In genomic region chr7:72879737-72880215, GRCh38 we compare ENCODE assay signal across 8 cellular contexts. TPM values are rescaled to one million over a fixed set of nuclear protein-coding genes. Genes with fewer than 3 reads are reported as not detected.
DNase-seq lines count a peak whose midpoint lies in the region; ATAC-seq and TF ChIP-seq lines count a peak whose summit lies in the region.
"Not testable (repeated sequence)": the region's sequence is repeated elsewhere in the genome, so short reads cannot be mapped to it uniquely, and the experiment has no call there.

No MANE protein-coding gene starts in this region.

- not testable (repeated sequence) for H2AFZ ChIP-seq in OCI-LY7 (ENCODE audit: low read length)

- H3K9me3 Mint-ChIP-seq in activated CD8-positive, alpha-beta memory T cell treated with anti-CD3 and anti-CD28 coated beads, Interleukin-2, amount 10 ng/mL, durations not matched to agents 7 days and 5 days (ENCODE audit: low read depth); dendritic cell treated with granulocyte-macrophage colony-stimulating factor and Interleukin-4, amounts not matched to agents 40 ng/mL and 50 ng/mL, for 4 days; immature natural killer cell: not testable (repeated sequence)

- H3K27ac Mint-ChIP-seq in activated CD8-positive, alpha-beta memory T cell treated with anti-CD3 and anti-CD28 coated beads, Interleukin-2, amount 10 ng/mL, durations not matched to agents 7 days and 5 days = peak overlapping the region; percentile 94
- H3K27ac Mint-ChIP-seq in dendritic cell treated with granulocyte-macrophage colony-stimulating factor and Interleukin-4, amounts not matched to agents 40 ng/mL and 50 ng/mL, for 4 days = peak overlapping the region; percentile 94
- H3K27ac Mint-ChIP-seq in immature natural killer cell = peak overlapping the region; percentile 91 to 99 (median 96)

- not testable (repeated sequence) for H3K27me3 ChIP-seq in transverse colon

- not testable (repeated sequence) for TF ChIP-seq CTCF in OCI-LY7 (conservative IDR thresholded peaks at IDR 0.05; ENCODE audit: low read length); transverse colon (IDR thresholded peaks at IDR 0.05)

- H3K4me3 ChIP-seq in OCI-LY7 (ENCODE audit: low read depth, low read length, poor library complexity, severe bottlenecking) = peak overlapping the region; percentile 93
- peak overlapping the region; percentile 73 to 93 (median 77) for H3K4me3 ChIP-seq in transverse colon

- H3K27ac ChIP-seq in OCI-LY7 (ENCODE audit: low read depth, low read length, poor library complexity, severe bottlenecking) = peak overlapping the region; percentile 38
- H3K27ac ChIP-seq in transverse colon = peak overlapping the region; percentile 95 to 97 (median 96)

- DNase-seq in G401 (ENCODE audit: low spot score) (peak; percentile 57), OCI-LY7 (ENCODE audit: low spot score) (peak; percentile 60), immature natural killer cell (peak; percentile 60 to 70 (median 68)), putamen (ENCODE audit: low spot score) (peak; percentile 30), transverse colon (peak; percentile 81)
- DNase-seq in activated CD8-positive, alpha-beta memory T cell treated with anti-CD3 and anti-CD28 coated beads, Interleukin-2, amount 10 ng/mL, durations not matched to agents 7 days and 5 days = peak; percentile 76

- H3K79me2 ChIP-seq in OCI-LY7 (ENCODE audit: insufficient read depth, low read depth, low read length) = peaks cover 18% of the 10 kb centered on the region; the same call in 1 of the 2 replicates

- intact Hi-C loops in OCI-LY7 (cut with micrococcal nuclease; ENCODE audit: unreplicated experiment); dendritic cell treated with granulocyte-macrophage colony-stimulating factor and Interleukin-4, amounts not matched to agents 40 ng/mL and 50 ng/mL, for 4 days (cut with micrococcal nuclease); transverse colon (cut with DNase I; ENCODE audit: low total_unique reads): not testable (repeated sequence)

- in situ Hi-C loops in G401 (cut with HindIII; ENCODE audit: low sequenced_read_pairs); transverse colon (cut with MboI; ENCODE audit: low pct_ligation_motif_present in 1 of 4, low pct_unique_long_range_greater_than_20kb in 1 of 4, low sequenced_read_pairs in 3 of 4): not testable (repeated sequence)

- H3K4me1 Mint-ChIP-seq in activated CD8-positive, alpha-beta memory T cell treated with anti-CD3 and anti-CD28 coated beads, Interleukin-2, amount 10 ng/mL, durations not matched to agents 7 days and 5 days = peaks cover 13% of the 10 kb centered on the region
- not testable (repeated sequence) for H3K4me1 Mint-ChIP-seq in dendritic cell treated with granulocyte-macrophage colony-stimulating factor and Interleukin-4, amounts not matched to agents 40 ng/mL and 50 ng/mL, for 4 days (ENCODE audit: low read depth)
- peaks cover 21 to 22% of the 10 kb centered on the region in 2 donors for H3K4me1 Mint-ChIP-seq in immature natural killer cell

- not testable (repeated sequence) for H4K20me1 ChIP-seq in OCI-LY7 (ENCODE audit: insufficient read depth, low read length)

- peak; percentile 11 for TF ChIP-seq POLR2A in transverse colon (IDR thresholded peaks at IDR 0.05)

- CTCF ChIA-PET in OCI-LY7 (lab: Charles Lee; ENCODE audit: unreplicated experiment); activated CD8-positive, alpha-beta memory T cell treated with anti-CD3 and anti-CD28 coated beads, Interleukin-2, amount 10 ng/mL, durations not matched to agents 7 days and 5 days (lab: Charles Lee): not testable (repeated sequence)

- H3K36me3 ChIP-seq in OCI-LY7 (ENCODE audit: insufficient read depth, low read length) = peaks cover 23% of the 10 kb centered on the region
- H3K36me3 ChIP-seq in transverse colon = not testable (repeated sequence)

- H3K9me2 ChIP-seq in OCI-LY7 (ENCODE audit: insufficient read depth, low read length) = not testable (repeated sequence)

- peak overlapping the region; percentile 96 for H3K4me3 Mint-ChIP-seq in activated CD8-positive, alpha-beta memory T cell treated with anti-CD3 and anti-CD28 coated beads, Interleukin-2, amount 10 ng/mL, durations not matched to agents 7 days and 5 days
- H3K4me3 Mint-ChIP-seq in dendritic cell treated with granulocyte-macrophage colony-stimulating factor and Interleukin-4, amounts not matched to agents 40 ng/mL and 50 ng/mL, for 4 days = peak overlapping the region; percentile 99
- peak overlapping the region; percentile 95 to 98 (median 97) for H3K4me3 Mint-ChIP-seq in immature natural killer cell

- BruUV-seq in OCI-LY7 (replicated peaks; lab: Mats Ljungman, UMichigan) = not testable (repeated sequence)

- not testable (repeated sequence) for H3K9me3 ChIP-seq in OCI-LY7 (ENCODE audit: low read length); transverse colon

- not testable (repeated sequence) for H3K4me1 ChIP-seq in OCI-LY7 (ENCODE audit: insufficient read depth, low read length, poor library complexity, severe bottlenecking); transverse colon

- not testable (repeated sequence) for H3K27me3 Mint-ChIP-seq in activated CD8-positive, alpha-beta memory T cell treated with anti-CD3 and anti-CD28 coated beads, Interleukin-2, amount 10 ng/mL, durations not matched to agents 7 days and 5 days; dendritic cell treated with granulocyte-macrophage colony-stimulating factor and Interleukin-4, amounts not matched to agents 40 ng/mL and 50 ng/mL, for 4 days; immature natural killer cell (ENCODE audit: low read depth in 3 of 3)

- POLR2A ChIA-PET in OCI-LY7 (lab: Charles Lee) = not testable (repeated sequence)

- WGBS in transverse colon (ENCODE audit: low coverage in 1 of 2), 2 donors = 1% methylated on average over 35 of the region's 35 CpGs; no CpG with 5 or more reads in 1 of the 2 donors

- peak; percentile 7 for ATAC-seq in HG03432 (IDR thresholded peaks at IDR 0.05; ENCODE audit: unreplicated experiment)
- ATAC-seq in activated CD8-positive, alpha-beta memory T cell treated with anti-CD3 and anti-CD28 coated beads, Interleukin-2, amount 10 ng/mL, durations not matched to agents 7 days and 5 days = peak; percentile 27

- H3K4me2 ChIP-seq in OCI-LY7 (ENCODE audit: low read length) = peak overlapping the region; percentile 86

- peaks cover 14% of the 10 kb centered on the region for H3K36me3 Mint-ChIP-seq in activated CD8-positive, alpha-beta memory T cell treated with anti-CD3 and anti-CD28 coated beads, Interleukin-2, amount 10 ng/mL, durations not matched to agents 7 days and 5 days
- H3K36me3 Mint-ChIP-seq in dendritic cell treated with granulocyte-macrophage colony-stimulating factor and Interleukin-4, amounts not matched to agents 40 ng/mL and 50 ng/mL, for 4 days (ENCODE audit: low read depth) = peaks cover 29% of the 10 kb centered on the region
- not testable (repeated sequence) for H3K36me3 Mint-ChIP-seq in immature natural killer cell

- TF ChIP-seq EP300 in transverse colon (IDR thresholded peaks at IDR 0.05; ENCODE audit: low read depth) = not testable (repeated sequence)

RNA-seq across cellular contexts. Expression of gene POM121, which starts 45.1 kb away (rescaled TPM):
- 3.2 and 4.4 TPM in 2 replicates for total RNA-seq in G401 (2014; rRNA removed; shearing (Covaris generic))
- 11.5 and 14.8 TPM in 2 replicates for total RNA-seq in OCI-LY7 (2014; rRNA removed; shearing (Covaris generic))
- total RNA-seq in OCI-LY7 (2022) (75.9 and 77.4 TPM in 2 replicates), transverse colon (10 to 100 TPM; 17.1 to 49.0 (median 23.6) TPM)
- total RNA-seq in activated CD8-positive, alpha-beta memory T cell treated with anti-CD3 and anti-CD28 coated beads, Interleukin-2, amount 10 ng/mL, durations not matched to agents 7 days and 5 days = 10 to 100 TPM; 60.2 to 67.1 TPM
- 10 to 100 TPM in 1 of 3 donors, 1 to 10 TPM in 2; 4.4 to 23.0 (median 7.4) TPM for polyA plus RNA-seq in immature natural killer cell

RNA-seq across cellular contexts. Expression of gene TYW1B, which starts 51.8 kb away (rescaled TPM):
- total RNA-seq in G401 (2014; rRNA removed; shearing (Covaris generic)) = 0.61 and 0.80 TPM in 2 replicates
- total RNA-seq in OCI-LY7 (2014; rRNA removed; shearing (Covaris generic)) = 5.1 and 8.0 TPM in 2 replicates
- total RNA-seq in OCI-LY7 (2022) (6.2 and 7.2 TPM in 2 replicates), transverse colon (10 to 100 TPM in 1 of 4 donors, 1 to 10 TPM in 3; 3.7 to 12.1 (median 9.6) TPM)
- 1 to 10 TPM; 4.2 to 4.4 TPM for total RNA-seq in activated CD8-positive, alpha-beta memory T cell treated with anti-CD3 and anti-CD28 coated beads, Interleukin-2, amount 10 ng/mL, durations not matched to agents 7 days and 5 days
- 1 to 10 TPM in 1 of 3 donors, under 1 TPM in 2; 0.55 to 2.0 (median 0.88) TPM for polyA plus RNA-seq in immature natural killer cell

Comparison
In these comparisons a context has a peak if more than half of its experiments do, and no peak if none do; other contexts are left out.
1. Peak in every context shown above with its lines: DNase-seq, ATAC-seq, H3K4me3 ChIP-seq and H3K27ac ChIP-seq.
2. DNase-seq: peak in every context shown above with its lines; median percentile 81 in transverse colon; 76 in activated CD8-positive, alpha-beta memory T cell treated with anti-CD3 and anti-CD28 coated beads, Interleukin-2, amount 10 ng/mL, durations not matched to agents 7 days and 5 days; 68 in immature natural killer cell; 60 in OCI-LY7; 57 in G401; 30 in putamen.